In the genomic region with DNA sequence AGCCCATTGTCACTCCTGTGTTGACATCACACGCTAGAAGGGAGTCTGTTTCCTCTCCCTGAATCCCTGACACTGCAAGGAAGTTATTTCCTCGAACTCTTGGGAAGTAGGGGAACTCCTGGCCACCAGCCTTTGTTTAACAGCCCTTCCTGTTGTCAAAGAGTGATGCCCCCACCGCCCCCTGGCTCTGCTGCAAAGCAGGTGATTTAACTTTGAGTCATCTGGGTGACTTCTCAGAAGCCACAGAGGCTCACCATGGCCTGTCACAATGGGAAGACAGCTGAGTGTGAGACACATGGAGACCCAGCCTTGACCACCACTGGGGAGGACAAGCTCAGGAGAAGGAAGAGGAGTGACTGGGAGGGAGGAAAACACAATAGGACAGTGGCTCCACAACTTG, we compare ENCODE assay signal across 12 cellular contexts.
A peak's percentile ranks its signal among the peaks of the same experiment; 100 is the strongest.
DNase-seq lines count a peak whose midpoint lies in the region; ATAC-seq and TF ChIP-seq lines count a peak whose summit lies in the region.
"Had no signal": no experiment of that assay in that cellular context is flagged by ENCODE, and none has a peak within 500 bp of the region (broad histone marks: within the 10 kb centered on the region; RNA-seq: fewer than 3 reads in every experiment).

No MANE protein-coding gene starts in this region.

- H3K9me3 ChIP-seq in osteoblast (ENCODE audit: low read depth, low read length), result no peaks in the 10 kb centered on the region

- H3K36me3 ChIP-seq in osteoblast (ENCODE audit: insufficient read depth, low read length), result no peaks in the 10 kb centered on the region

- H3K4me1 Mint-ChIP-seq in stimulated activated naive B cell treated with anti-CD40 and anti-IgM and Interleukin-4, amounts not matched to agents 10 μg/mL and 1 μg/mL and 100 μg/mL, for 72 hours, result peaks cover 24 to 44% of the 10 kb centered on the region in 2 donors

- peak; percentile 31 to 50 for ATAC-seq in stimulated activated naive B cell treated with anti-CD40 and anti-IgM and Interleukin-4, amounts not matched to agents 10 μg/mL and 1 μg/mL and 100 μg/mL, for 72 hours (replicated peaks)
- ATAC-seq in GM19023 (IDR thresholded peaks at IDR 0.05; ENCODE audit: unreplicated experiment), result no peak

- H3K27ac ChIP-seq in osteoblast (ENCODE audit: low read depth, low read length), result no peak overlapping the region

- no peak for TF ChIP-seq CTCF in osteoblast (IDR thresholded peaks at IDR 0.05; ENCODE audit: extremely low read depth, low read depth, low read length)

- no peak overlapping the region for H3K4me2 ChIP-seq in osteoblast (ENCODE audit: insufficient read depth, low read length)

- no peak overlapping the region for H3K4me3 Mint-ChIP-seq in stimulated activated naive B cell treated with anti-CD40 and anti-IgM and Interleukin-4, amounts not matched to agents 10 μg/mL and 1 μg/mL and 100 μg/mL, for 72 hours

- H4K20me1 ChIP-seq in osteoblast (ENCODE audit: insufficient read depth, low read length), result no peaks in the 10 kb centered on the region

- no peaks in the 10 kb centered on the region for H3K9me3 Mint-ChIP-seq in stimulated activated naive B cell treated with anti-CD40 and anti-IgM and Interleukin-4, amounts not matched to agents 10 μg/mL and 1 μg/mL and 100 μg/mL, for 72 hours

- H3K4me1 ChIP-seq in osteoblast (ENCODE audit: insufficient read depth, low read length), result peaks cover 21% of the 10 kb centered on the region

- DNase-seq in activated T-cell treated with anti-CD3 and anti-CD28 coated beads for 48 hours (ENCODE audit: low read depth) (peak; percentile 34), UCSD-AML1 (lab: John Stamatoyannopoulos, UW; ENCODE audit: unreplicated experiment) (peak; percentile 72), glomerular visceral epithelial cell (ENCODE audit: extremely low spot score) (peak; percentile 38), osteoblast (ENCODE audit: insufficient read length, low spot score, missing footprints) (no peak), AG08396 (ENCODE audit: low spot score) (no peak)
- no peak for DNase-seq in activated T-cell treated with anti-CD3 and anti-CD28 coated beads, Interleukin-2, amount 50 U/mL, for 1 hour
- no peak for DNase-seq in stimulated activated naive B cell treated with anti-CD40 and anti-IgM and Interleukin-4, amounts not matched to agents 10 μg/mL and 1 μg/mL and 100 μg/mL, for 72 hours
- DNase-seq: amygdala, islet precursor cell, NCI-H187, OCI-M1 had no signal

- no peak overlapping the region for H3K4me3 ChIP-seq in osteoblast (ENCODE audit: insufficient read depth, low read length)

- H3K79me2 ChIP-seq in osteoblast (ENCODE audit: insufficient read depth, low read length), result no peaks in the 10 kb centered on the region

- no peak overlapping the region for H3K27ac Mint-ChIP-seq in stimulated activated naive B cell treated with anti-CD40 and anti-IgM and Interleukin-4, amounts not matched to agents 10 μg/mL and 1 μg/mL and 100 μg/mL, for 72 hours

- H3K36me3 Mint-ChIP-seq in stimulated activated naive B cell treated with anti-CD40 and anti-IgM and Interleukin-4, amounts not matched to agents 10 μg/mL and 1 μg/mL and 100 μg/mL, for 72 hours, result no peaks in the 10 kb centered on the region

- H3K27me3 ChIP-seq in osteoblast (ENCODE audit: insufficient read depth, low read length), result no peaks in the 10 kb centered on the region

- H3K27me3 Mint-ChIP-seq in stimulated activated naive B cell treated with anti-CD40 and anti-IgM and Interleukin-4, amounts not matched to agents 10 μg/mL and 1 μg/mL and 100 μg/mL, for 72 hours, result peaks cover 60% of the 10 kb centered on the region in 2 donors

- no peak overlapping the region for H2AFZ ChIP-seq in osteoblast (ENCODE audit: low read length)

Comparison
In these comparisons a context has a peak if more than half of its experiments do, and no peak if none do; other contexts are left out.
1. DNase-seq: peak in activated T-cell treated with anti-CD3 and anti-CD28 coated beads for 48 hours (single experiment), UCSD-AML1 (single experiment) and glomerular visceral epithelial cell (single experiment); none in activated T-cell treated with anti-CD3 and anti-CD28 coated beads, Interleukin-2, amount 50 U/mL, for 1 hour (single experiment), stimulated activated naive B cell treated with anti-CD40 and anti-IgM and Interleukin-4, amounts not matched to agents 10 μg/mL and 1 μg/mL and 100 μg/mL, for 72 hours (single experiment), osteoblast (single experiment) and AG08396 (single experiment).